Comparison of ENCODE assay signal across 2 cellular contexts in genomic region chr2:15939556-15939853, GRCh38.
TF ChIP-seq lines count a peak whose summit lies in the region.

No MANE protein-coding gene starts in this region.

TF ChIP-seq in Ishikawa, 13 proteins besides CTCF, POLR2A, EP300 and RAD21:
- TF ChIP-seq CEBPB (IDR thresholded peaks at IDR 0.05) (no peak), EGR1 (IDR thresholded peaks at IDR 0.05) (peak; percentile 84)
TF ChIP-seq in Ishikawa: peak in this region for 1.

TF ChIP-seq in endothelial cell of umbilical vein, 7 proteins besides CTCF, POLR2A, EP300 and RAD21:
- TF ChIP-seq POLR2AphosphoS5 (IDR thresholded peaks at IDR 0.05; ENCODE audit: insufficient read depth, low read depth, low read length) (no peak), FOS (IDR thresholded peaks at IDR 0.05; ENCODE audit: borderline replicate concordance, insufficient read depth, low read length) (no peak), MYC (IDR thresholded peaks at IDR 0.05; ENCODE audit: low read depth, low read length) (no peak), JUN (IDR thresholded peaks at IDR 0.05; ENCODE audit: borderline replicate concordance, insufficient read depth, insufficient read length, low read depth) (no peak)
